ENCODE assay signal across 29 cellular contexts in genomic region chr7:98705620-98706019, GRCh38.
DNase-seq lines count a peak whose midpoint lies in the region; ATAC-seq, FAIRE-seq and TF ChIP-seq lines count a peak whose summit lies in the region.
"Had no signal": no experiment of that assay in that cellular context is flagged by ENCODE, and none has a peak within 500 bp of the region (broad histone marks: within the 10 kb centered on the region; RNA-seq: fewer than 3 reads in every experiment).

No MANE protein-coding gene starts in this region.

- no peak overlapping the region for H3K4me3 ChIP-seq in GM23338
- H3K4me3 ChIP-seq in K562, result no peak overlapping the region
- no peak overlapping the region for H3K4me3 ChIP-seq in neural progenitor cell
- no peak overlapping the region for H3K4me3 ChIP-seq in sigmoid colon
- H3K4me3 ChIP-seq in MM.1S (ENCODE audit: low read length), result no peak overlapping the region
- H3K4me3 ChIP-seq: BLaER1 had no signal

- H3K27ac Mint-ChIP-seq in GM23338, result no peak overlapping the region
- H3K27ac Mint-ChIP-seq in neural progenitor cell, result peak overlapping the region; percentile 44
- H3K27ac Mint-ChIP-seq in activated naive CD8-positive, alpha-beta T cell treated with anti-CD3 and anti-CD28 coated beads for 36 hours, result no peak overlapping the region
- H3K27ac Mint-ChIP-seq: CD14-positive monocyte; CD4-positive, alpha-beta memory T cell; CD4-positive, CD25-positive, alpha-beta regulatory T cell had no signal

- H3K27ac ChIP-seq in GM23338 (ENCODE audit: low read depth) (no peak overlapping the region), K562 (ENCODE audit: extremely low read depth, low read depth, low read length) (no peak overlapping the region), neural progenitor cell (no peak overlapping the region), sigmoid colon (no peak overlapping the region), MM.1S (ENCODE audit: low read length) (no peak overlapping the region)
- H3K27ac ChIP-seq: BLaER1 had no signal

- H3K9me2 ChIP-seq in GM23338 (ENCODE audit: insufficient read depth) (no peaks in the 10 kb centered on the region), MM.1S (replicated peaks; ENCODE audit: insufficient read depth, low read length) (no peaks in the 10 kb centered on the region)

- TF ChIP-seq EP300 in K562 (IDR thresholded peaks at IDR 0.05; ENCODE audit: low read length), result no peak
- TF ChIP-seq EP300 in sigmoid colon (IDR thresholded peaks at IDR 0.05), result no peak

- no peaks in the 10 kb centered on the region for H3K4me1 ChIP-seq in GM23338 (ENCODE audit: insufficient read depth)
- no peaks in the 10 kb centered on the region for H3K4me1 ChIP-seq in K562 (replicated peaks in 1 of 2; ENCODE audit: control insufficient read depth in 2 of 2, insufficient read depth in 2 of 2, low read length in 2 of 2)
- no peaks in the 10 kb centered on the region for H3K4me1 ChIP-seq in neural progenitor cell
- no peaks in the 10 kb centered on the region for H3K4me1 ChIP-seq in sigmoid colon
- H3K4me1 ChIP-seq in MM.1S (ENCODE audit: low read length), result no peaks in the 10 kb centered on the region
- H3K4me1 ChIP-seq: BE2C had no signal

- no TSS peak for BruUV-seq in K562 (replicated peaks; lab: Mats Ljungman, UMichigan)

- no peaks in the 10 kb centered on the region for H3K27me3 Mint-ChIP-seq in GM23338 (ENCODE audit: insufficient read depth, low read depth, poor library complexity)
- peaks cover 2% of the 10 kb centered on the region for H3K27me3 Mint-ChIP-seq in neural progenitor cell (ENCODE audit: insufficient read depth, low read depth)
- peaks cover 21% of the 10 kb centered on the region for H3K27me3 Mint-ChIP-seq in activated naive CD8-positive, alpha-beta T cell treated with anti-CD3 and anti-CD28 coated beads for 36 hours
- H3K27me3 Mint-ChIP-seq: CD4-positive, CD25-positive, alpha-beta regulatory T cell had no signal

- no peaks in the 10 kb centered on the region for H3K9me3 Mint-ChIP-seq in GM23338
- H3K9me3 Mint-ChIP-seq in neural progenitor cell, result no peaks in the 10 kb centered on the region
- no peaks in the 10 kb centered on the region for H3K9me3 Mint-ChIP-seq in activated naive CD8-positive, alpha-beta T cell treated with anti-CD3 and anti-CD28 coated beads for 36 hours
- H3K9me3 Mint-ChIP-seq: CD8-positive, alpha-beta memory T cell had no signal

- FAIRE-seq in K562 (lab: Jason Lieb, UNC), result no peak
- FAIRE-seq: A204.1, G401.6, GM12891, GM19239 had no signal

- TF ChIP-seq CTCF in GM23338 (conservative IDR thresholded peaks at IDR 0.05; ENCODE audit: low read depth in 2 of 2), result no peak
- no peak for TF ChIP-seq CTCF in K562 (IDR thresholded peaks at IDR 0.05 in 2 of 3, conservative IDR thresholded peaks at IDR 0.05 in 1 of 3; ENCODE audit: insufficient read depth in 2 of 3, low read depth in 1 of 3, low read length in 3 of 3)
- TF ChIP-seq CTCF in neural progenitor cell (IDR thresholded peaks at IDR 0.05), result no peak
- no peak for TF ChIP-seq CTCF in sigmoid colon (IDR thresholded peaks at IDR 0.05)
- TF ChIP-seq CTCF in MM.1S (IDR thresholded peaks at IDR 0.05; ENCODE audit: low read length), result no peak

- CTCF ChIA-PET in K562 (lab: Yijun Ruan, JAX; ENCODE audit: low intra/inter-chr PET ratio), result no interaction called here

- no peak for TF ChIP-seq RAD21 in K562 (CRISPR knock-in tag; conservative IDR thresholded peaks at IDR 0.05 in 1 of 2, IDR thresholded peaks at IDR 0.05 in 1 of 2)

- no peaks in the 10 kb centered on the region for H3K79me2 ChIP-seq in GM23338 (replicated peaks; ENCODE audit: insufficient read depth)
- H3K79me2 ChIP-seq in K562 (ENCODE audit: control insufficient read depth, insufficient read depth, low read length), result no peaks in the 10 kb centered on the region
- no peaks in the 10 kb centered on the region for H3K79me2 ChIP-seq in neural progenitor cell (ENCODE audit: low read depth)
- H3K79me2 ChIP-seq in MM.1S (ENCODE audit: low read length), result no peaks in the 10 kb centered on the region

- intact Hi-C loops in K562 (cut with micrococcal nuclease) (no loop called here), sigmoid colon (cut with DNase I) (no loop called here)

- no peaks in the 10 kb centered on the region for H3K36me3 Mint-ChIP-seq in GM23338 (ENCODE audit: low read depth)
- no peaks in the 10 kb centered on the region for H3K36me3 Mint-ChIP-seq in neural progenitor cell
- no peaks in the 10 kb centered on the region for H3K36me3 Mint-ChIP-seq in activated naive CD8-positive, alpha-beta T cell treated with anti-CD3 and anti-CD28 coated beads for 36 hours
- H3K36me3 Mint-ChIP-seq: CD14-positive monocyte; CD4-positive, alpha-beta memory T cell; CD4-positive, CD25-positive, alpha-beta regulatory T cell; CD8-positive, alpha-beta memory T cell had no signal

- H2AFZ ChIP-seq in GM23338 (peak overlapping the region; percentile 78; the same call in 1 of the 2 replicates), K562 (ENCODE audit: low read depth, low read length) (no peak overlapping the region), neural progenitor cell (replicated peaks) (no peak overlapping the region), MM.1S (ENCODE audit: low read length) (no peak overlapping the region)

- ATAC-seq in GM23338 (no peak), K562 (no peak)

- no peaks in the 10 kb centered on the region; the same call in 1 of the 2 replicates for H3K9me3 ChIP-seq in K562 (replicated peaks; ENCODE audit: control insufficient read depth, insufficient read depth, low read depth, low read length)
- no peaks in the 10 kb centered on the region for H3K9me3 ChIP-seq in neural progenitor cell (ENCODE audit: low read depth)
- no peaks in the 10 kb centered on the region for H3K9me3 ChIP-seq in sigmoid colon
- H3K9me3 ChIP-seq in MM.1S (replicated peaks; ENCODE audit: insufficient read depth, low read length), result no peaks in the 10 kb centered on the region
- H3K9me3 ChIP-seq: BE2C, BLaER1 had no signal

- H3F3A ChIP-seq in GM23338 (replicated peaks; ENCODE audit: low read depth) (no peaks in the 10 kb centered on the region), neural progenitor cell (ENCODE audit: low read depth) (no peaks in the 10 kb centered on the region), MM.1S (ENCODE audit: insufficient read depth, low read length) (no peaks in the 10 kb centered on the region)

- DNase-seq in GM23338 (ENCODE audit: low spot score) (no peak), K562 (ENCODE audit: extremely low read depth in 1 of 4, low spot score in 3 of 4) (no peak), neural progenitor cell (ENCODE audit: low spot score) (no peak), sigmoid colon (peak; percentile 6), NCI-H2029 (lab: John Stamatoyannopoulos, UW) (no peak), MM.1S (no peak), NCI-H1417 (lab: John Stamatoyannopoulos, UW) (no peak)
- no peak for DNase-seq in activated naive CD8-positive, alpha-beta T cell treated with anti-CD3 and anti-CD28 coated beads for 36 hours
- DNase-seq: 8988T; ACHN; BE2C; C1 segment of cervical spinal cord; CD4-positive, alpha-beta memory T cell; CD4-positive, CD25-positive, alpha-beta regulatory T cell; CD8-positive, alpha-beta memory T cell; COR-L47; DMS 273 treated with DMSO at 0.1 percent for 48 hours; DMS153; DMS53; DMS79; DND-41; EL; GF-D8 had no signal

- H3K27me3 ChIP-seq in GM23338 (ENCODE audit: insufficient read depth) (no peaks in the 10 kb centered on the region), K562 (ENCODE audit: control insufficient read depth in 2 of 2, insufficient read depth in 2 of 2, low read length in 2 of 2) (peaks cover 22 to 42% of the 10 kb centered on the region in 2 experiments), neural progenitor cell (peaks cover 16% of the 10 kb centered on the region), sigmoid colon (peaks cover 0 to 13% (median 0%) of the 10 kb centered on the region in 3 donors), MM.1S (replicated peaks; ENCODE audit: insufficient read depth, low read length) (no peaks in the 10 kb centered on the region; the same call in 1 of the 2 replicates)
- H3K27me3 ChIP-seq: BE2C, BLaER1 had no signal

- H4K20me1 ChIP-seq in GM23338 (replicated peaks; ENCODE audit: insufficient read depth), result no peaks in the 10 kb centered on the region
- H4K20me1 ChIP-seq in K562 (replicated peaks; ENCODE audit: control insufficient read depth, insufficient read depth, low read length), result no peaks in the 10 kb centered on the region
- H4K20me1 ChIP-seq in neural progenitor cell (ENCODE audit: low read depth), result no peaks in the 10 kb centered on the region
- no peaks in the 10 kb centered on the region for H4K20me1 ChIP-seq in MM.1S (ENCODE audit: insufficient read depth, low read length)
- H4K20me1 ChIP-seq: BLaER1 had no signal

- H3K36me3 ChIP-seq in GM23338 (ENCODE audit: insufficient read depth), result no peaks in the 10 kb centered on the region
- H3K36me3 ChIP-seq in K562 (ENCODE audit: control insufficient read depth, insufficient read depth, low read length), result no peaks in the 10 kb centered on the region
- H3K36me3 ChIP-seq in neural progenitor cell, result no peaks in the 10 kb centered on the region
- H3K36me3 ChIP-seq in sigmoid colon, result no peaks in the 10 kb centered on the region
- no peaks in the 10 kb centered on the region for H3K36me3 ChIP-seq in MM.1S (replicated peaks; ENCODE audit: insufficient read depth, low read length)
- H3K36me3 ChIP-seq: BE2C, BLaER1 had no signal

- WGBS in K562 (ENCODE audit: insufficient coverage, low coverage, missing lambda C conversion rate), result 3% methylated on average over 14 of the region's 14 CpGs
- WGBS in sigmoid colon, 2 donors, result 47 to 53% methylated on average over 14 of the region's 14 CpGs

- H3K4me2 ChIP-seq in GM23338 (no peak overlapping the region), K562 (ENCODE audit: insufficient read depth, low read length) (no peak overlapping the region), neural progenitor cell (no peak overlapping the region), MM.1S (ENCODE audit: low read depth, low read length) (no peak overlapping the region)
- H3K4me2 ChIP-seq: BLaER1 had no signal

- TF ChIP-seq POLR2A in K562 (conservative IDR thresholded peaks at IDR 0.05) (no peak), sigmoid colon (IDR thresholded peaks at IDR 0.05) (no peak)

- POLR2A ChIA-PET in K562 (lab: Yijun Ruan, JAX), result no interaction called here

- no peaks in the 10 kb centered on the region for H3K9me1 ChIP-seq in K562 (ENCODE audit: control insufficient read depth, insufficient read depth, low read length)

- in situ Hi-C loops in K562 (cut with MboI), result no loop called here

- H3K4me1 Mint-ChIP-seq in GM23338 (no peaks in the 10 kb centered on the region), neural progenitor cell (peaks cover 7% of the 10 kb centered on the region)
- no peaks in the 10 kb centered on the region for H3K4me1 Mint-ChIP-seq in activated naive CD8-positive, alpha-beta T cell treated with anti-CD3 and anti-CD28 coated beads for 36 hours
- H3K4me1 Mint-ChIP-seq: CD14-positive monocyte; CD4-positive, alpha-beta memory T cell; CD4-positive, CD25-positive, alpha-beta regulatory T cell; CD8-positive, alpha-beta memory T cell had no signal

- H3K9ac ChIP-seq in K562 (ENCODE audit: insufficient read depth in 1 of 2, low read depth in 2 of 2, low read length in 2 of 2) (no peak overlapping the region), neural progenitor cell (no peak overlapping the region), MM.1S (ENCODE audit: low read length) (no peak overlapping the region)
- H3K9ac ChIP-seq: BLaER1 had no signal

- H3K4me3 Mint-ChIP-seq in GM23338 (no peak overlapping the region), neural progenitor cell (peak overlapping the region; percentile 66)
- H3K4me3 Mint-ChIP-seq in activated naive CD8-positive, alpha-beta T cell treated with anti-CD3 and anti-CD28 coated beads for 36 hours, result no peak overlapping the region
- H3K4me3 Mint-ChIP-seq: CD4-positive, CD25-positive, alpha-beta regulatory T cell; CD8-positive, alpha-beta memory T cell had no signal
